In genomic region chr1:28789412-28789811, GRCh38 we compare ENCODE assay signal across 9 cellular contexts. TPM values are rescaled to one million over a fixed set of nuclear protein-coding genes. Genes with fewer than 3 reads are reported as not detected.
"Had no signal": no experiment of that assay in that cellular context is flagged by ENCODE, and none has a peak within 500 bp of the region (broad histone marks: within the 10 kb centered on the region; RNA-seq: fewer than 3 reads in every experiment).

No MANE protein-coding gene starts in this region.

- ATAC-seq: HCT116 had no signal

- H3K9ac ChIP-seq: GM23248, KMS-11 had no signal

- H3K9me3 ChIP-seq: HAP-1 had no signal

- H3K4me2 ChIP-seq: KMS-11 had no signal

- H3K36me3 ChIP-seq: HAP-1 had no signal

- H3K27ac ChIP-seq: GM23248, KMS-11 had no signal

- H3K4me3 ChIP-seq: GM23248, HAP-1 had no signal

- H3K4me1 ChIP-seq: HAP-1 had no signal

- DNase-seq: GM23248, GOT3, H7, KBM-7 had no signal

- H2AFZ ChIP-seq: GM23248 had no signal

RNA-seq across cellular contexts. Expression of gene OPRD1, which starts 22.6 kb away (rescaled TPM):
- total RNA-seq: GM23248, H4 had no signal
- polyA plus RNA-seq: GM23248, IMR-90 had no signal
